24 cellular contexts compared by ENCODE assay signal in genomic region chr6:72661408-72661807, GRCh38. TPM values are rescaled to one million over a fixed set of nuclear protein-coding genes. Genes with fewer than 3 reads are reported as not detected.
DNase-seq lines count a peak whose midpoint lies in the region; ATAC-seq, FAIRE-seq and TF ChIP-seq lines count a peak whose summit lies in the region.
"Had no signal": no experiment of that assay in that cellular context is flagged by ENCODE, and none has a peak within 500 bp of the region (broad histone marks: within the 10 kb centered on the region; RNA-seq: fewer than 3 reads in every experiment).

No MANE protein-coding gene starts in this region.

- H3K4me1 ChIP-seq in right lobe of liver, result no peaks in the 10 kb centered on the region
- H3K4me1 ChIP-seq: BE2C had no signal

- TF ChIP-seq CTCF in D721Med (IDR thresholded peaks at IDR 0.05; ENCODE audit: insufficient read depth, missing control alignments) (no peak), right lobe of liver (IDR thresholded peaks at IDR 0.05) (no peak)

- no peaks in the 10 kb centered on the region for H3K4me1 Mint-ChIP-seq in T-helper 17 cell
- H3K4me1 Mint-ChIP-seq: CD14-positive monocyte; CD4-positive, alpha-beta memory T cell; CD8-positive, alpha-beta memory T cell had no signal

- ATAC-seq in right lobe of liver (no peak), T-helper 17 cell (no peak), HG03108 (IDR thresholded peaks at IDR 0.05; ENCODE audit: unreplicated experiment) (no peak)
- ATAC-seq: GM12878 had no signal

- no peak overlapping the region for H3K27ac ChIP-seq in right lobe of liver
- H3K27ac ChIP-seq: BLaER1 had no signal

- no peaks in the 10 kb centered on the region for H3K36me3 ChIP-seq in right lobe of liver
- H3K36me3 ChIP-seq: BE2C had no signal

- no peak for TF ChIP-seq POLR2A in right lobe of liver (IDR thresholded peaks at IDR 0.05)

- DNase-seq in D721Med (ENCODE audit: insufficient read length, low spot score) (no peak), EH (ENCODE audit: low read depth) (peak; percentile 20), HS-5 (ENCODE audit: low read depth) (peak; percentile 6), fibroblast of gingiva (ENCODE audit: low read depth) (peak; percentile 2), T-helper 9 cell (no peak), right lobe of liver (no peak), T-helper 17 cell (no peak)
- DNase-seq: 8988T; ACHN; BE2C; C1 segment of cervical spinal cord; CD4-positive, alpha-beta memory T cell; CD4-positive, CD25-positive, alpha-beta regulatory T cell; CD8-positive, alpha-beta memory T cell; COR-L47; DMS79 treated with DMSO at 0.1 percent for 48 hours; EL; GDM1 had no signal

- no peak overlapping the region for H3K4me3 ChIP-seq in right lobe of liver
- H3K4me3 ChIP-seq: BLaER1, GM12878 had no signal

- H3K36me3 Mint-ChIP-seq in T-helper 17 cell (ENCODE audit: low read depth), result no peaks in the 10 kb centered on the region
- H3K36me3 Mint-ChIP-seq: CD14-positive monocyte; CD4-positive, alpha-beta memory T cell; CD4-positive, CD25-positive, alpha-beta regulatory T cell; CD8-positive, alpha-beta memory T cell had no signal

- WGBS in right lobe of liver (ENCODE audit: insufficient coverage, low coverage, low lambda C conversion rate, missing lambda C conversion rate), result 35% methylated on average over 1 of the region's 1 CpG

- no peaks in the 10 kb centered on the region for H3K27me3 Mint-ChIP-seq in T-helper 17 cell
- H3K27me3 Mint-ChIP-seq: CD4-positive, alpha-beta memory T cell; CD4-positive, CD25-positive, alpha-beta regulatory T cell; CD8-positive, alpha-beta memory T cell had no signal

- peak; percentile 16 for FAIRE-seq in D721Med (lab: Jason Lieb, UNC)
- FAIRE-seq: GM12878, GM12892 had no signal

- H3K9me3 ChIP-seq in right lobe of liver (no peaks in the 10 kb centered on the region), T-helper 17 cell (ENCODE audit: control insufficient read depth, low read length, poor library complexity, severe bottlenecking) (no peaks in the 10 kb centered on the region)
- H3K9me3 ChIP-seq: BE2C, BLaER1 had no signal

- no peak overlapping the region for H3K27ac Mint-ChIP-seq in T-helper 17 cell
- H3K27ac Mint-ChIP-seq: CD14-positive monocyte; CD4-positive, alpha-beta memory T cell; CD4-positive, CD25-positive, alpha-beta regulatory T cell; CD8-positive, alpha-beta memory T cell had no signal

- intact Hi-C loops in right lobe of liver (cut with DNase I), result no loop called here

- H3K4me3 Mint-ChIP-seq in T-helper 17 cell, result no peak overlapping the region
- H3K4me3 Mint-ChIP-seq: CD14-positive monocyte; CD4-positive, alpha-beta memory T cell; CD4-positive, CD25-positive, alpha-beta regulatory T cell; CD8-positive, alpha-beta memory T cell had no signal

- no peaks in the 10 kb centered on the region for H3K27me3 ChIP-seq in right lobe of liver
- H3K27me3 ChIP-seq: BE2C, BLaER1 had no signal

RNA-seq across cellular contexts. Expression of gene KCNQ5, which starts 39.5 kb away (rescaled TPM):
- under 1 TPM in 2 of 6 experiments, not detected in 4; 0.04 to 0.11 TPM for total RNA-seq in right lobe of liver
- 1 to 10 TPM; 1.5 to 3.3 TPM for total RNA-seq in T-helper 17 cell
- total RNA-seq: G401 had no signal

Comparison
In these comparisons a context has a peak if more than half of its experiments do, and no peak if none do; other contexts are left out.
1. DNase-seq: peak in EH (single experiment), HS-5 (single experiment) and fibroblast of gingiva (single experiment); none in D721Med (single experiment), T-helper 9 cell (single experiment), right lobe of liver (0 of 3) and T-helper 17 cell (0 of 3).